In the genomic region with DNA sequence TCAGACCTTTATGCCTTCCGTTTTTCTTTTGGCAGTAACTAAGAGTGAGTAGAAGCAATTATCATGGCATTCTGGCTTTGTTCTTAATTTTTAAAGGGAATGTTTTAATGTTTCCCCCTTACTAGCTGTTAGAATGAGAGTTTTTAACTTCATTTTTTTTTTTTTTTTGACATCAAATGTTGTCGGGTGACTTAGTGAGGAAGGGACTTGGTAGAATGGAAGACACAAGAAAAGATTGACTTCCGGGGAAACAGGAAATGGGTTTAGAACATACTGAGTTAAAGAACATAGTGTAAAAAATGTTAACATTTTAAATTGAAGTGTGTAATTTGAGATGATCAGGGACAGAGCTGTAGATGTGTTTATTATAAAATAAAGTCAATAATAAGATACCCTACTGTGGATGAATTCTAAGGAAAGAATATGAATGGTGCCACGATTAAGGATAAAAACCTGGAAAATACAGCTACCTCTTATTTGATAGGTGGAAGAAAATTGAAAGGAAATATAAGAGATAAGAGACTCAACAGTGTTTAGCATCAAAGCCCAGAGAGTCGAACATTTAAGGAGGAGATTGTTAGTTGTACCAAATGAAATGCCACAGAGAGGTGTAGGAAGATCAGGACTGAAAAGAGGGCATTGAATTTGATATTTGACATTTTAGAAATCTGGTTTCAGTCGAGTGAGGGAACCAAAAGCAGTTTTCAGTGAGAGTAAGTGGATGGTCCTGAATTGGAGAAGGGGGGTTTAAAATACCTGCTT, we compare ENCODE assay signal across 21 cellular contexts. TPM values are rescaled to one million over a fixed set of nuclear protein-coding genes. Genes with fewer than 3 reads are reported as not detected.
DNase-seq lines count a peak whose midpoint lies in the region; ATAC-seq and FAIRE-seq lines count a peak whose summit lies in the region.
"Had no signal": no experiment of that assay in that cellular context is flagged by ENCODE, and none has a peak within 500 bp of the region (broad histone marks: within the 10 kb centered on the region; RNA-seq: fewer than 3 reads in every experiment).

No MANE protein-coding gene starts in this region.

- intact Hi-C loops in activated CD4-positive, alpha-beta memory T cell treated with anti-CD3 and anti-CD28 coated beads for 36 hours (cut with micrococcal nuclease) = no loop called here

- peaks cover 6% of the 10 kb centered on the region for H3K9me3 Mint-ChIP-seq in stimulated activated naive CD8-positive, alpha-beta T cell treated with anti-CD3 and anti-CD28 coated beads, Interleukin-15, Interleukin-2, amounts not matched to agents 100 ng/mL and 50 ng/mL, for 24 hours
- H3K9me3 Mint-ChIP-seq in activated CD4-positive, alpha-beta memory T cell treated with anti-CD3 and anti-CD28 coated beads for 36 hours = no peaks in the 10 kb centered on the region
- H3K9me3 Mint-ChIP-seq: dendritic cell treated with granulocyte-macrophage colony-stimulating factor and Interleukin-4, amounts not matched to agents 40 ng/mL and 50 ng/mL, for 4 days had no signal

- H3K27ac Mint-ChIP-seq in stimulated activated naive CD8-positive, alpha-beta T cell treated with anti-CD3 and anti-CD28 coated beads, Interleukin-15, Interleukin-2, amounts not matched to agents 100 ng/mL and 50 ng/mL, for 24 hours = peak overlapping the region; percentile 92
- H3K27ac Mint-ChIP-seq in activated CD4-positive, alpha-beta memory T cell treated with anti-CD3 and anti-CD28 coated beads for 36 hours = peak overlapping the region; percentile 83
- H3K27ac Mint-ChIP-seq: dendritic cell treated with granulocyte-macrophage colony-stimulating factor and Interleukin-4, amounts not matched to agents 40 ng/mL and 50 ng/mL, for 4 days had no signal

- DNase-seq in stimulated activated naive CD8-positive, alpha-beta T cell treated with anti-CD3 and anti-CD28 coated beads, Interleukin-15, Interleukin-2, amounts not matched to agents 100 U/mL and 50 U/mL, for 24 hours = no peak
- no peak for DNase-seq in activated CD4-positive, alpha-beta memory T cell treated with anti-CD3 and anti-CD28 coated beads for 36 hours
- DNase-seq in cerebellar cortex (ENCODE audit: low spot score) (no peak), NCI-H2029 (lab: John Stamatoyannopoulos, UW) (no peak), NOMO-1 treated with DMSO at 0.1 percent for 48 hours (lab: John Stamatoyannopoulos, UW; ENCODE audit: unreplicated experiment) (no peak), HTR-8/SVneo (ENCODE audit: insufficient read length, low spot score) (no peak)
- DNase-seq: activated CD4-positive, CD25-positive, alpha-beta regulatory T cell treated with anti-CD3 and anti-CD28 coated beads, Interleukin-2, amount 50 U/mL, for 72 hours; Calu3; MV-4-11; NCI-H1930; NCI-H524 treated with DMSO at 0.1 percent for 48 hours; occipital lobe; right lobe of liver; SHP77 treated with DMSO at 0.1 percent for 48 hours; stimulated activated CD4-positive, alpha-beta T cell treated with anti-CD3 and anti-CD28 coated beads, Interleukin-2, amount 100 ng/mL, for 24 hours had no signal

- FAIRE-seq in endometrium (lab: Jason Lieb, UNC) (peak; percentile 33), HTR-8/SVneo (lab: Jason Lieb, UNC) (no peak)
- FAIRE-seq: GM12891, HepG2 had no signal

- peak overlapping the region; percentile 80 for H3K4me3 Mint-ChIP-seq in stimulated activated naive CD8-positive, alpha-beta T cell treated with anti-CD3 and anti-CD28 coated beads, Interleukin-15, Interleukin-2, amounts not matched to agents 100 ng/mL and 50 ng/mL, for 24 hours
- H3K4me3 Mint-ChIP-seq in activated CD4-positive, alpha-beta memory T cell treated with anti-CD3 and anti-CD28 coated beads for 36 hours = peak overlapping the region; percentile 63
- H3K4me3 Mint-ChIP-seq: dendritic cell treated with granulocyte-macrophage colony-stimulating factor and Interleukin-4, amounts not matched to agents 40 ng/mL and 50 ng/mL, for 4 days had no signal

- ATAC-seq in stimulated activated naive CD8-positive, alpha-beta T cell treated with anti-CD3 and anti-CD28 coated beads, Interleukin-15, Interleukin-2, amounts not matched to agents 100 U/mL and 50 U/mL, for 24 hours = no peak
- ATAC-seq: HepG2, left lobe of liver, right lobe of liver had no signal

- no peaks in the 10 kb centered on the region for H3K27me3 Mint-ChIP-seq in stimulated activated naive CD8-positive, alpha-beta T cell treated with anti-CD3 and anti-CD28 coated beads, Interleukin-15, Interleukin-2, amounts not matched to agents 100 ng/mL and 50 ng/mL, for 24 hours
- no peaks in the 10 kb centered on the region for H3K27me3 Mint-ChIP-seq in activated CD4-positive, alpha-beta memory T cell treated with anti-CD3 and anti-CD28 coated beads for 36 hours
- H3K27me3 Mint-ChIP-seq: dendritic cell treated with granulocyte-macrophage colony-stimulating factor and Interleukin-4, amounts not matched to agents 40 ng/mL and 50 ng/mL, for 4 days had no signal

- H3K36me3 Mint-ChIP-seq in stimulated activated naive CD8-positive, alpha-beta T cell treated with anti-CD3 and anti-CD28 coated beads, Interleukin-15, Interleukin-2, amounts not matched to agents 100 ng/mL and 50 ng/mL, for 24 hours (ENCODE audit: low read depth) = peaks cover 66% of the 10 kb centered on the region
- peaks cover 17% of the 10 kb centered on the region for H3K36me3 Mint-ChIP-seq in activated CD4-positive, alpha-beta memory T cell treated with anti-CD3 and anti-CD28 coated beads for 36 hours

- POLR2A ChIA-PET in activated CD4-positive, alpha-beta memory T cell treated with anti-CD3 and anti-CD28 coated beads for 36 hours (lab: Charles Lee) = interaction anchor here (1.4 to 2.7 kb wide), 2 partner anchors 9 to 62 kb away, joined by 3 to 6 read pairs; partner anchors contain the start of gene HSF2

- CTCF ChIA-PET in activated CD4-positive, alpha-beta memory T cell treated with anti-CD3 and anti-CD28 coated beads for 36 hours (lab: Charles Lee) = interaction anchor here (1.0 to 1.1 kb wide), 2 partner anchors 10 to 61 kb away, joined by 4 to 5 read pairs; partner anchors contain the start of gene HSF2

- H3K4me1 Mint-ChIP-seq in stimulated activated naive CD8-positive, alpha-beta T cell treated with anti-CD3 and anti-CD28 coated beads, Interleukin-15, Interleukin-2, amounts not matched to agents 100 ng/mL and 50 ng/mL, for 24 hours (ENCODE audit: low read depth) = peaks cover 77% of the 10 kb centered on the region
- peaks cover 48% of the 10 kb centered on the region for H3K4me1 Mint-ChIP-seq in activated CD4-positive, alpha-beta memory T cell treated with anti-CD3 and anti-CD28 coated beads for 36 hours (ENCODE audit: low read depth)

RNA-seq across cellular contexts. Expression of gene HSF2, which starts 9.4 kb away (rescaled TPM):
- 10 to 100 TPM; 16.0 to 18.5 TPM for total RNA-seq in activated CD4-positive, alpha-beta memory T cell treated with anti-CD3 and anti-CD28 coated beads for 36 hours
